29 cellular contexts compared by ENCODE assay signal in the genomic region with DNA sequence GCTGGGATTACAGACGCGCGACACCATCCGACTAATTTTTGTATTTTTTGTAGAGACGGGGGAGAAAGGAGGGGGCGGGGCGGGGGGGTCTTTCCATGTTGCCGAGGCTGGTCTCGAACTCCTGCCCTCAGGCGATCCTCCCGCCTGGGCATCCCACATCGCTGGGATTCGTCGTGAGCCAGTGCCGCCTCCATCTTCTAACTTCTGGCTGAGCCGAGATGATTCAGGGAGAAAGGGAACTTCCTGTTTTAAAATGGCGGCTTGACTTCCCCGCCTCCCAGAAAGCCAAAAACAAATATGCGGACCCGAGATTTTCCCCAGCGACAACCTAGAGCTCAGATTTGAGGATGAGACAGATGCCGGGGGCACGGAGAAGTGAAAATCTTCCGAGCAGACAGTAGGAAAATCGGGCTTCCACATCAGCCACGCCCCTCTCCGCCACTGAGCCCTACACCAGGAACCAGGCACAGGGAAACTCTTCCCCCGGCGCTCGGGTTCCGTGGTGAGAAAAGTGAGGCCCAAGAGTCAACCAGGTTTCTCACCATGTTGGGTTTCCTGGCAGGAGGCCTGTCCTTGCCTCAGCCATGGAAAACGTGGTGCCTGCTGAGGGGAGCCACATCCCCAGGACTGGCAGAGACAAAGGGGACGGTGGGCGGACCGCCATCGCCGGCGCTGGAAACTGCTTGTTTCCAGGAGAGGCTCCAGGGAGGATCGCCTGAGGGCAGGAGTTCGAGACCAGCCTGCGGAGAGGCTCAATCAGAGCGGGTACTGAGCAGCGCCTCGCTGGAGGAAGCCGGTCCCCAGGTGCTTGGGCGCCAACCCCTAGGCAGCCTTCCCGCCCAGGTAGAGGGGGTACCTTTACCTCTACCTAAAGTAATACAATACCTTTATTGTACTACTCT. TPM values are rescaled to one million over a fixed set of nuclear protein-coding genes. Genes with fewer than 3 reads are reported as not detected.
A peak's percentile ranks its signal among the peaks of the same experiment; 100 is the strongest.
DNase-seq lines count a peak whose midpoint lies in the region; ATAC-seq, FAIRE-seq and TF ChIP-seq lines count a peak whose summit lies in the region.
"Had no signal": no experiment of that assay in that cellular context is flagged by ENCODE, and none has a peak within 500 bp of the region (broad histone marks: within the 10 kb centered on the region; RNA-seq: fewer than 3 reads in every experiment).

No MANE protein-coding gene starts in this region.

- H3K27me3 Mint-ChIP-seq in GM23338 (ENCODE audit: insufficient read depth, low read depth, poor library complexity), result peaks cover 4% of the 10 kb centered on the region

- in situ Hi-C loops in mammary epithelial cell (cut with MboI; ENCODE audit: low sequenced_read_pairs in 2 of 2), result no loop called here

- H3K4me2 ChIP-seq in GM23338 (no peak overlapping the region), SK-N-SH (no peak overlapping the region), mammary epithelial cell (ENCODE audit: insufficient read depth, low read depth, low read length) (no peak overlapping the region)

- H3F3A ChIP-seq in GM23338 (replicated peaks; ENCODE audit: low read depth) (no peaks in the 10 kb centered on the region), SK-N-SH (replicated peaks; ENCODE audit: insufficient read depth) (no peaks in the 10 kb centered on the region)

- CTCF ChIA-PET in SK-N-SH (lab: Yijun Ruan, JAX) (interaction anchor here (0.6 kb wide), 1 partner anchor 31 kb away, joined by 3 read pairs; no protein-coding TSS in a partner anchor), mammary epithelial cell (lab: Charles Lee; ENCODE audit: low non-redundant PET) (no interaction called here)

- H3K9me3 ChIP-seq in NT2/D1 (ENCODE audit: insufficient read depth, low read length), result no peaks in the 10 kb centered on the region
- no peaks in the 10 kb centered on the region for H3K9me3 ChIP-seq in kidney (ENCODE audit: control insufficient read depth in 1 of 2, low read length in 2 of 2)
- H3K9me3 ChIP-seq in testis, result no peaks in the 10 kb centered on the region
- H3K9me3 ChIP-seq in SK-N-SH, result no peaks in the 10 kb centered on the region
- H3K9me3 ChIP-seq in mammary epithelial cell (replicated peaks; ENCODE audit: insufficient read depth, low read length), result no peaks in the 10 kb centered on the region
- H3K9me3 ChIP-seq: BE2C, HAP-1, Peyer's patch had no signal

- H3K27ac ChIP-seq in GM23338 (ENCODE audit: low read depth) (no peak overlapping the region), kidney (ENCODE audit: low read depth in 2 of 2, low read length in 2 of 2) (no peak overlapping the region), testis (peak overlapping the region in 1 of 2 donors; percentile 18), SK-N-SH (ENCODE audit: low read depth in 2 of 2, low read length in 1 of 2) (no peak overlapping the region), mammary epithelial cell (ENCODE audit: insufficient read depth, low read depth, low read length) (no peak overlapping the region)
- H3K27ac ChIP-seq: Peyer's patch had no signal

- H3K4me1 Mint-ChIP-seq in GM23338, result no peaks in the 10 kb centered on the region

- no peak overlapping the region for H3K4me3 ChIP-seq in GM23338
- peak overlapping the region; percentile 30 for H3K4me3 ChIP-seq in NT2/D1 (ENCODE audit: insufficient read length, low read depth)
- H3K4me3 ChIP-seq in kidney (ENCODE audit: low read length in 2 of 2), result no peak overlapping the region
- peak overlapping the region; percentile 43 to 56 for H3K4me3 ChIP-seq in testis
- no peak overlapping the region for H3K4me3 ChIP-seq in SK-N-SH (ENCODE audit: low read depth in 2 of 2, low read length in 1 of 2)
- no peak overlapping the region for H3K4me3 ChIP-seq in mammary epithelial cell (replicated peaks in 1 of 3; ENCODE audit: insufficient read depth in 1 of 3, low read depth in 2 of 3, low read length in 3 of 3)
- H3K4me3 ChIP-seq: HAP-1, Peyer's patch had no signal

- H3K27ac Mint-ChIP-seq in GM23338, result no peak overlapping the region
- H3K27ac Mint-ChIP-seq: CD8-positive, alpha-beta memory T cell; HFFc6 had no signal

- H3K9me3 Mint-ChIP-seq in GM23338, result no peaks in the 10 kb centered on the region; the same call in 2 of the 3 replicates
- H3K9me3 Mint-ChIP-seq: CD8-positive, alpha-beta memory T cell had no signal

- no peaks in the 10 kb centered on the region for H3K4me1 ChIP-seq in GM23338 (ENCODE audit: insufficient read depth)
- no peaks in the 10 kb centered on the region for H3K4me1 ChIP-seq in NT2/D1 (ENCODE audit: insufficient read depth, insufficient read length)
- no peaks in the 10 kb centered on the region for H3K4me1 ChIP-seq in kidney (ENCODE audit: control insufficient read depth in 1 of 2, insufficient read depth in 1 of 2, low read depth in 1 of 2, low read length in 2 of 2)
- H3K4me1 ChIP-seq in testis, result no peaks in the 10 kb centered on the region
- no peaks in the 10 kb centered on the region for H3K4me1 ChIP-seq in SK-N-SH (ENCODE audit: control insufficient read depth in 1 of 2, insufficient read depth in 2 of 2, low read depth in 1 of 2, low read length in 1 of 2)
- H3K4me1 ChIP-seq in mammary epithelial cell (ENCODE audit: insufficient read depth, low read length), result peaks cover 9% of the 10 kb centered on the region
- H3K4me1 ChIP-seq: BE2C, HAP-1, Peyer's patch had no signal

- intact Hi-C loops in kidney (cut with DNase I), result no loop called here
- intact Hi-C loops in testis (cut with DNase I; ENCODE audit: low total_unique reads), result no loop called here
- intact Hi-C loops in mammary epithelial cell (cut with micrococcal nuclease), result no loop called here

- H3K9me2 ChIP-seq in GM23338 (ENCODE audit: insufficient read depth), result no peaks in the 10 kb centered on the region
- H3K9me2 ChIP-seq in SK-N-SH, result no peaks in the 10 kb centered on the region

- H4K20me1 ChIP-seq in GM23338 (replicated peaks; ENCODE audit: insufficient read depth) (no peaks in the 10 kb centered on the region), SK-N-SH (ENCODE audit: insufficient read depth) (no peaks in the 10 kb centered on the region), mammary epithelial cell (ENCODE audit: insufficient read depth, low read length) (no peaks in the 10 kb centered on the region)

- dilution Hi-C loops in mammary epithelial cell (cut with HindIII; ENCODE audit: low sequenced_read_pairs), result no loop called here

- no peak for TF ChIP-seq EP300 in SK-N-SH (IDR thresholded peaks at IDR 0.05; ENCODE audit: borderline replicate concordance in 1 of 2, low read depth in 1 of 2, low read length in 1 of 2)

- no peak for ATAC-seq in GM23338

- no TSS peak for BruUV-seq in mammary epithelial cell (replicated peaks; lab: Mats Ljungman, UMichigan)

- H3K36me3 Mint-ChIP-seq in GM23338 (ENCODE audit: low read depth), result no peaks in the 10 kb centered on the region
- H3K36me3 Mint-ChIP-seq: CD14-positive monocyte; CD8-positive, alpha-beta memory T cell had no signal

- peak overlapping the region; percentile 87 for H2AFZ ChIP-seq in GM23338
- H2AFZ ChIP-seq in SK-N-SH (ENCODE audit: low read depth), result no peak overlapping the region
- H2AFZ ChIP-seq in mammary epithelial cell (ENCODE audit: low read depth, low read length), result no peak overlapping the region

- H3K36me3 ChIP-seq in GM23338 (ENCODE audit: insufficient read depth) (no peaks in the 10 kb centered on the region), NT2/D1 (ENCODE audit: insufficient read depth, insufficient read length, low read length) (no peaks in the 10 kb centered on the region), kidney (ENCODE audit: control insufficient read depth in 1 of 2, insufficient read depth in 2 of 2, low read length in 2 of 2) (no peaks in the 10 kb centered on the region), testis (ENCODE audit: low read depth, missing control alignments) (no peaks in the 10 kb centered on the region), SK-N-SH (replicated peaks in 1 of 2; ENCODE audit: control insufficient read depth in 1 of 2, insufficient read depth in 2 of 2, low read length in 1 of 2) (no peaks in the 10 kb centered on the region), mammary epithelial cell (ENCODE audit: insufficient read depth, low read length) (no peaks in the 10 kb centered on the region)
- H3K36me3 ChIP-seq: BE2C, HAP-1, Peyer's patch had no signal

- peak; percentile 28 for DNase-seq in GM23338 (ENCODE audit: low spot score)
- DNase-seq in NT2/D1 (ENCODE audit: low read depth, low spot score), result peak; percentile 39
- DNase-seq in kidney, result peak; percentile 56
- peak; percentile 46 for DNase-seq in testis
- no peak for DNase-seq in SK-N-SH
- no peak for DNase-seq in mammary epithelial cell
- DNase-seq in superior temporal gyrus (ENCODE audit: extremely low spot score), result no peak
- DNase-seq: BE2C; CD8-positive, alpha-beta memory T cell; DMS 273 treated with DMSO at 0.1 percent for 48 hours; DMS79; EL; GF-D8; HFFc6; KG1; NCI-H1092 treated with DMSO at 0.1 percent for 48 hours; NCI-H1436; NCI-H187; NCI-H2081 treated with DMSO at 0.1 percent for 48 hours; NCI-H2171; NCI-H226; NCI-H510A; NCI-H69; OCI-M1; SHP77 treated with DMSO at 0.1 percent for 48 hours had no signal

- TF ChIP-seq CTCF in GM23338 (conservative IDR thresholded peaks at IDR 0.05; ENCODE audit: low read depth in 2 of 2) (no peak), kidney (IDR thresholded peaks at IDR 0.05; ENCODE audit: borderline replicate concordance, extremely low read depth, insufficient read depth) (no peak), testis (IDR thresholded peaks at IDR 0.05) (no peak), SK-N-SH (IDR thresholded peaks at IDR 0.05) (no peak), mammary epithelial cell (conservative IDR thresholded peaks at IDR 0.05 in 1 of 2, IDR thresholded peaks at IDR 0.05 in 1 of 2; ENCODE audit: extremely low read depth in 1 of 2, insufficient read depth in 1 of 2, low read depth in 1 of 2, low read length in 2 of 2) (no peak)

- no peak for TF ChIP-seq POLR2A in testis (IDR thresholded peaks at IDR 0.05)

- POLR2A ChIA-PET in SK-N-SH (lab: Yijun Ruan, JAX), result interaction anchor here (0.7 kb wide), 2 partner anchors 11 to 124 kb away, joined by 4 read pairs; no protein-coding TSS in a partner anchor

- H3K9ac ChIP-seq in NT2/D1 (ENCODE audit: insufficient read length, low read depth) (peak overlapping the region; percentile 67), kidney (ENCODE audit: low read length in 2 of 2) (no peak overlapping the region), SK-N-SH (no peak overlapping the region), mammary epithelial cell (ENCODE audit: insufficient read depth, low read length) (no peak overlapping the region)

- no peaks in the 10 kb centered on the region for H3K79me2 ChIP-seq in GM23338 (replicated peaks; ENCODE audit: insufficient read depth)
- H3K79me2 ChIP-seq in SK-N-SH (ENCODE audit: insufficient read depth), result no peaks in the 10 kb centered on the region
- no peaks in the 10 kb centered on the region for H3K79me2 ChIP-seq in mammary epithelial cell (ENCODE audit: insufficient read depth, low read length)

- H3K4me3 Mint-ChIP-seq in GM23338, result no peak overlapping the region
- H3K4me3 Mint-ChIP-seq: CD14-positive monocyte; CD8-positive, alpha-beta memory T cell; HFFc6 had no signal

- WGBS in testis, 2 donors, result 65 to 75% methylated on average over 30 to 47 of the region's 47 CpGs
- 88% methylated on average over 36 of the region's 47 CpGs for WGBS in SK-N-SH (ENCODE audit: low lambda C conversion rate)
- WGBS in mammary epithelial cell (ENCODE audit: low coverage, missing lambda C conversion rate), result 92% methylated on average over 19 of the region's 47 CpGs

- FAIRE-seq in kidney (lab: Jason Lieb, UNC), result no peak
- FAIRE-seq: GM12892 had no signal

- TF ChIP-seq RAD21 in SK-N-SH (IDR thresholded peaks at IDR 0.05; ENCODE audit: low read length), result no peak

- H3K27me3 ChIP-seq in GM23338 (ENCODE audit: insufficient read depth) (no peaks in the 10 kb centered on the region), NT2/D1 (ENCODE audit: insufficient read depth, insufficient read length) (no peaks in the 10 kb centered on the region), testis (no peaks in the 10 kb centered on the region), SK-N-SH (ENCODE audit: insufficient read depth) (no peaks in the 10 kb centered on the region), mammary epithelial cell (ENCODE audit: insufficient read depth, low read length) (no peaks in the 10 kb centered on the region)
- H3K27me3 ChIP-seq: BE2C, Peyer's patch had no signal

RNA-seq across cellular contexts. Expression of a gene that starts 18.7 kb away (rescaled TPM):
- total RNA-seq in GM23338 (2014; rRNA removed; shearing (Covaris generic)), result 15.6 and 17.9 TPM in 2 replicates
- 8.4 and 10.0 TPM in 2 replicates for polyA plus RNA-seq in GM23338 (2016; fragmentation: Nextera tagmentation; extraction: Ambion mirVana)
- 14.3 TPM for total RNA-seq in kidney
- polyA plus RNA-seq in kidney (ENCODE audit: insufficient read depth, low read depth, low replicate concordance), result 11.9 TPM
- 10 to 100 TPM in 1 of 2 donors, 1 to 10 TPM in 1; 5.4 to 13.0 TPM for total RNA-seq in testis
- polyA plus RNA-seq in testis (ENCODE audit: insufficient read depth, low read depth, low replicate concordance), result 16.7 TPM
- polyA plus RNA-seq in SK-N-SH (2012; rRNA removed), result 34.2 and 43.2 TPM in 2 replicates
- 24.9 and 34.3 TPM in 2 replicates for polyA plus RNA-seq in SK-N-SH (2012; cell fraction: cytosol; rRNA removed)
- 20.4 and 24.0 TPM in 2 replicates for polyA plus RNA-seq in SK-N-SH (2012; cell fraction: nucleus; rRNA removed)
- 10 to 100 TPM in 1 of 2 donors, 1 to 10 TPM in 1; 9.8 to 11.1 TPM for total RNA-seq in mammary epithelial cell
- 7.7 TPM for polyA plus RNA-seq in mammary epithelial cell
- 6.6 TPM for polyA minus RNA-seq in mammary epithelial cell

RNA-seq across cellular contexts. Expression of a gene that starts 48.8 kb away (rescaled TPM):
- 32.4 and 40.1 TPM in 2 replicates for total RNA-seq in GM23338 (2014; rRNA removed; shearing (Covaris generic))
- polyA plus RNA-seq in GM23338 (2016; fragmentation: Nextera tagmentation; extraction: Ambion mirVana) (11.2 and 11.6 TPM in 2 replicates), kidney (ENCODE audit: insufficient read depth, low read depth, low replicate concordance) (13.3 TPM), testis (ENCODE audit: insufficient read depth, low read depth, low replicate concordance) (47.9 TPM), SK-N-SH (2012; rRNA removed) (4.7 and 5.5 TPM in 2 replicates), mammary epithelial cell (6.6 TPM)
- total RNA-seq in kidney (28.4 TPM), testis (10 to 100 TPM; 52.0 to 53.9 TPM), mammary epithelial cell (10 to 100 TPM; 11.7 to 13.7 TPM)
- 3.5 and 5.2 TPM in 2 replicates for polyA plus RNA-seq in SK-N-SH (2012; cell fraction: cytosol; rRNA removed)
- polyA plus RNA-seq in SK-N-SH (2012; cell fraction: nucleus; rRNA removed), result 20.7 and 22.9 TPM in 2 replicates
- polyA minus RNA-seq in mammary epithelial cell, result 12.9 TPM

Comparison
In these comparisons a context has a peak if more than half of its experiments do, and no peak if none do; other contexts are left out.
1. DNase-seq: peak in GM23338 (single experiment), NT2/D1 (single experiment), kidney (single experiment) and testis (single experiment); none in SK-N-SH (single experiment), mammary epithelial cell (single experiment) and superior temporal gyrus (single experiment).
2. H3K4me3 ChIP-seq: peak in NT2/D1 (single experiment) and testis (2 of 2); none in GM23338 (single experiment), kidney (0 of 2), SK-N-SH (0 of 2) and mammary epithelial cell (0 of 3).